ENCODE assay signal across 9 cellular contexts in the genomic region with DNA sequence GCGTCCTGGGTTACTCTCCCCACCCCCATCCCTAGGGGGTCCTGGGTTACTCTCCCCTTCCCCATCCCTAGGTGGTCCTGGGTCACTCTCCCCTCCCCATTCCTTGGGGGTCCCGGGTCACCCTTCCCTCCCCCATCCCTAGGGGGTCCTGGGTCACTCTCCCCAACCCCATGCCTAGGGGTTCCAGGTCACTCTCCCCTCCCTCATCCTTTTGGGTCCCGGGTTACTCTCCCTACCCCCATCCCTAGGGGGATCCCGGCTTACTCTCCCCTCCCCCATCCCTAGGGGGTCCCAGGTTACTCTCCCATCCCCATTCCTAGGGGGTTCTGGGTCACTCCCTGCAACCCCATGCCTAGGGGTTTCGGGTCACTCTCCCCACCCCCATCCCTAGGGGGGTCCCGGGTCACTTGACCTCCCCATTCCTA. TPM values are rescaled to one million over a fixed set of nuclear protein-coding genes. Genes with fewer than 3 reads are reported as not detected.
DNase-seq lines count a peak whose midpoint lies in the region; ATAC-seq, FAIRE-seq and TF ChIP-seq lines count a peak whose summit lies in the region.
"Had no signal": no experiment of that assay in that cellular context is flagged by ENCODE, and none has a peak within 500 bp of the region (broad histone marks: within the 10 kb centered on the region; RNA-seq: fewer than 3 reads in every experiment).

No MANE protein-coding gene starts in this region.

- peaks cover 64% of the 10 kb centered on the region for H3K79me2 ChIP-seq in GM23248 (ENCODE audit: insufficient read depth)

- H3K36me3 ChIP-seq in GM23248 (ENCODE audit: low read depth), result no peaks in the 10 kb centered on the region

- peaks cover 29% of the 10 kb centered on the region for H3K9me3 Mint-ChIP-seq in activated naive CD8-positive, alpha-beta T cell treated with anti-CD3 and anti-CD28 coated beads, Interleukin-2, amount 50 U/mL, for 24 hours
- peaks cover 35% of the 10 kb centered on the region for H3K9me3 Mint-ChIP-seq in mesothelial cell of epicardium
- peaks cover 36% of the 10 kb centered on the region for H3K9me3 Mint-ChIP-seq in progenitor cell of endocrine pancreas (ENCODE audit: low read depth)

- H3K4me3 Mint-ChIP-seq in activated naive CD8-positive, alpha-beta T cell treated with anti-CD3 and anti-CD28 coated beads, Interleukin-2, amount 50 U/mL, for 24 hours, result peak overlapping the region; percentile 84
- H3K4me3 Mint-ChIP-seq in mesothelial cell of epicardium, result peak overlapping the region; percentile 89
- H3K4me3 Mint-ChIP-seq in progenitor cell of endocrine pancreas (ENCODE audit: low read depth), result no peak overlapping the region

- no peaks in the 10 kb centered on the region for H4K20me1 ChIP-seq in GM23248 (ENCODE audit: insufficient read depth)

- in situ Hi-C loops in GM23248 (cut with MboI), result loop anchor here (10.0 kb wide), 1 partner anchor 1154 kb away; no protein-coding TSS in a partner anchor

- no peaks in the 10 kb centered on the region for H3K27me3 Mint-ChIP-seq in activated naive CD8-positive, alpha-beta T cell treated with anti-CD3 and anti-CD28 coated beads, Interleukin-2, amount 50 U/mL, for 24 hours
- H3K27me3 Mint-ChIP-seq in mesothelial cell of epicardium (ENCODE audit: low read depth), result peaks cover 6% of the 10 kb centered on the region
- H3K27me3 Mint-ChIP-seq in progenitor cell of endocrine pancreas, result peaks cover 15% of the 10 kb centered on the region

- no peak overlapping the region for H3K9ac ChIP-seq in GM23248

- DNase-seq in AG09309 (ENCODE audit: low read depth) (no peak), GM23248 (no peak), mesothelial cell of epicardium (ENCODE audit: low spot score in 2 of 2, unreplicated experiment in 2 of 2) (no peak), urothelium cell line (ENCODE audit: low spot score) (no peak), SKM-1 (lab: John Stamatoyannopoulos, UW; ENCODE audit: unreplicated experiment) (no peak), progenitor cell of endocrine pancreas (ENCODE audit: low spot score, unreplicated experiment) (no peak), hippocampal formation (lab: John Stamatoyannopoulos, UW) (no peak)
- DNase-seq in activated naive CD8-positive, alpha-beta T cell treated with anti-CD3 and anti-CD28 coated beads, Interleukin-2, amount 50 U/mL, for 24 hours, result no peak
- DNase-seq: IMR-90 had no signal

- ATAC-seq in activated naive CD8-positive, alpha-beta T cell treated with anti-CD3 and anti-CD28 coated beads, Interleukin-2, amount 50 U/mL, for 24 hours, result no peak

- H3K9me2 ChIP-seq in GM23248 (ENCODE audit: insufficient read depth), result no peaks in the 10 kb centered on the region

- H3K4me1 ChIP-seq in GM23248 (ENCODE audit: insufficient read depth), result no peaks in the 10 kb centered on the region

- H3K36me3 Mint-ChIP-seq in activated naive CD8-positive, alpha-beta T cell treated with anti-CD3 and anti-CD28 coated beads, Interleukin-2, amount 50 U/mL, for 24 hours (ENCODE audit: low read depth), result peaks cover 34% of the 10 kb centered on the region
- H3K36me3 Mint-ChIP-seq in mesothelial cell of epicardium (peaks cover 32% of the 10 kb centered on the region), progenitor cell of endocrine pancreas (ENCODE audit: insufficient read depth) (peaks cover 34% of the 10 kb centered on the region)

- H3F3A ChIP-seq in GM23248 (ENCODE audit: insufficient read depth), result no peaks in the 10 kb centered on the region

- no peak overlapping the region for H3K27ac ChIP-seq in GM23248

- no peak for FAIRE-seq in urothelium cell line (lab: Jason Lieb, UNC)

- no peak overlapping the region for H3K27ac Mint-ChIP-seq in activated naive CD8-positive, alpha-beta T cell treated with anti-CD3 and anti-CD28 coated beads, Interleukin-2, amount 50 U/mL, for 24 hours
- H3K27ac Mint-ChIP-seq in mesothelial cell of epicardium, result no peak overlapping the region
- no peak overlapping the region for H3K27ac Mint-ChIP-seq in progenitor cell of endocrine pancreas

- H3K4me3 ChIP-seq in AG09309 (ENCODE audit: control insufficient read depth, low read depth, low read length), result peak overlapping the region; percentile 93
- H3K4me3 ChIP-seq in GM23248, result peak overlapping the region; percentile 99

- H3K9me3 ChIP-seq in GM23248 (ENCODE audit: low read depth), result no peaks in the 10 kb centered on the region

- no peaks in the 10 kb centered on the region for H3K27me3 ChIP-seq in GM23248 (replicated peaks; ENCODE audit: insufficient read depth)

- 77 to 83% methylated on average over 2 to 6 of the region's 6 CpGs for WGBS in GM23248 (ENCODE audit: low coverage in 1 of 2, low lambda C conversion rate in 2 of 2, missing lambda C conversion rate in 2 of 2), 2 experiments

- H3K4me2 ChIP-seq in GM23248 (ENCODE audit: unreplicated experiment), result peak overlapping the region; percentile 71

- TF ChIP-seq CTCF in AG09309 (IDR thresholded peaks at IDR 0.05; ENCODE audit: control insufficient read depth, insufficient read depth, low read depth, low read length, missing control alignments) (no peak), mesothelial cell of epicardium (IDR thresholded peaks at IDR 0.05; ENCODE audit: unreplicated experiment) (no peak), progenitor cell of endocrine pancreas (IDR thresholded peaks at IDR 0.05; ENCODE audit: unreplicated experiment) (no peak)

- peaks cover 10% of the 10 kb centered on the region for H3K4me1 Mint-ChIP-seq in activated naive CD8-positive, alpha-beta T cell treated with anti-CD3 and anti-CD28 coated beads, Interleukin-2, amount 50 U/mL, for 24 hours
- no peaks in the 10 kb centered on the region for H3K4me1 Mint-ChIP-seq in mesothelial cell of epicardium
- H3K4me1 Mint-ChIP-seq in progenitor cell of endocrine pancreas (ENCODE audit: low read depth), result no peaks in the 10 kb centered on the region

- H2AFZ ChIP-seq in GM23248, result no peak overlapping the region

RNA-seq across cellular contexts. Expression of a gene that starts 1.4 kb away (rescaled TPM):
- 8.1 and 15.7 TPM in 2 replicates for total RNA-seq in GM23248 (2014; rRNA removed; shearing (Covaris generic))
- polyA plus RNA-seq in GM23248 (2016; fragmentation: Nextera tagmentation; extraction: Ambion mirVana), result 36.2 and 38.4 TPM in 2 replicates
- total RNA-seq in mesothelial cell of epicardium, result 30.1 to 31.9 TPM (median 31.2 TPM) in 3 replicates
- total RNA-seq in progenitor cell of endocrine pancreas, result 24.5 and 26.2 TPM in 2 replicates

RNA-seq across cellular contexts. Expression of a gene that starts 59.4 kb away (rescaled TPM):
- total RNA-seq in GM23248 (2014; rRNA removed; shearing (Covaris generic)), result 187 and 256 TPM in 2 replicates
- polyA plus RNA-seq in GM23248 (2016; fragmentation: Nextera tagmentation; extraction: Ambion mirVana), result 317 and 336 TPM in 2 replicates
- total RNA-seq in mesothelial cell of epicardium (453 to 469 TPM (median 460 TPM) in 3 replicates), progenitor cell of endocrine pancreas (387 and 391 TPM in 2 replicates)
